12 cellular contexts compared by ENCODE assay signal in genomic region chr22:19169002-19169946, GRCh38. TPM values are rescaled to one million over a fixed set of nuclear protein-coding genes. Genes with fewer than 3 reads are reported as not detected.
A peak's percentile ranks its signal among the peaks of the same experiment; 100 is the strongest.
DNase-seq lines count a peak whose midpoint lies in the region; ATAC-seq and TF ChIP-seq lines count a peak whose summit lies in the region.
"Had no signal": no experiment of that assay in that cellular context is flagged by ENCODE, and none has a peak within 500 bp of the region (broad histone marks: within the 10 kb centered on the region; RNA-seq: fewer than 3 reads in every experiment).

No MANE protein-coding gene starts in this region.

- no peak for TF ChIP-seq CTCF in endodermal cell (conservative IDR thresholded peaks at IDR 0.05)
- TF ChIP-seq CTCF in parathyroid adenoma (IDR thresholded peaks at IDR 0.05) = no peak
- TF ChIP-seq CTCF in GM13976 (IDR thresholded peaks at IDR 0.05; ENCODE audit: borderline replicate concordance, control extremely low read depth, extremely low read depth, insufficient read depth, missing control alignments) = no peak

- in situ Hi-C loops in GM13976 (cut with MboI; ENCODE audit: low sequenced_read_pairs, unreplicated experiment) = no loop called here

- DNase-seq in D341Med (ENCODE audit: low spot score) (peak; percentile 88), NT2/D1 (ENCODE audit: low read depth, low spot score) (no peak), endodermal cell (peak; percentile 84), GM13976 (ENCODE audit: low spot score) (no peak)
- DNase-seq: NCI-H2081 had no signal

- H3K27ac ChIP-seq in endodermal cell (ENCODE audit: low read depth, low read length) (no peak overlapping the region), parathyroid adenoma (no peak overlapping the region)

- ATAC-seq in HG03097 (IDR thresholded peaks at IDR 0.05; ENCODE audit: low FRiP score, unreplicated experiment) (no peak), GM19452 (IDR thresholded peaks at IDR 0.05; ENCODE audit: unreplicated experiment) (no peak), HG02588 (IDR thresholded peaks at IDR 0.05; ENCODE audit: unreplicated experiment) (no peak)
- ATAC-seq: GM12878 had no signal

- peak overlapping the region; percentile 74 for H3K4me2 ChIP-seq in parathyroid adenoma (ENCODE audit: low read length)

- peak overlapping the region; percentile 69 for H2AFZ ChIP-seq in parathyroid adenoma

- H3K4me3 Mint-ChIP-seq in endodermal cell = peak overlapping the region; percentile 84

- H3K9me3 Mint-ChIP-seq in endodermal cell = peaks cover 5% of the 10 kb centered on the region

- WGBS in endodermal cell (ENCODE audit: insufficient coverage in 1 of 2, insufficient read length in 1 of 2), 2 experiments = 9 to 14% methylated on average over 45 to 58 of the region's 58 CpGs

- H3K9me3 ChIP-seq in NT2/D1 (ENCODE audit: insufficient read depth, low read length) (no peaks in the 10 kb centered on the region), endodermal cell (ENCODE audit: control insufficient read depth, low read length) (peaks cover 7% of the 10 kb centered on the region), parathyroid adenoma (ENCODE audit: control insufficient read depth, low read length) (no peaks in the 10 kb centered on the region)

- H3K79me2 ChIP-seq in parathyroid adenoma = no peaks in the 10 kb centered on the region

- H3K4me1 Mint-ChIP-seq in endodermal cell = peaks cover 29% of the 10 kb centered on the region

- H3K27me3 Mint-ChIP-seq in endodermal cell (ENCODE audit: insufficient read depth) = peaks cover 77% of the 10 kb centered on the region

- H3K4me1 ChIP-seq in NT2/D1 (ENCODE audit: insufficient read depth, insufficient read length) (peaks cover 24% of the 10 kb centered on the region), endodermal cell (ENCODE audit: control insufficient read depth, insufficient read depth, low read length) (peaks cover 13% of the 10 kb centered on the region), parathyroid adenoma (peaks cover 5% of the 10 kb centered on the region)

- H3K27me3 ChIP-seq in NT2/D1 (ENCODE audit: insufficient read depth, insufficient read length) (peaks cover 46% of the 10 kb centered on the region), endodermal cell (ENCODE audit: control insufficient read depth, insufficient read depth, low read length, poor library complexity, severe bottlenecking) (peaks cover 68% of the 10 kb centered on the region), parathyroid adenoma (ENCODE audit: control insufficient read depth, insufficient read depth, low read length) (peaks cover 5% of the 10 kb centered on the region)

- no peak overlapping the region for H3K27ac Mint-ChIP-seq in endodermal cell

- H3K36me3 ChIP-seq in NT2/D1 (ENCODE audit: insufficient read depth, insufficient read length, low read length) (peaks cover 23% of the 10 kb centered on the region), endodermal cell (ENCODE audit: control insufficient read depth, insufficient read depth, low read length) (no peaks in the 10 kb centered on the region), parathyroid adenoma (ENCODE audit: control insufficient read depth, insufficient read depth, low read length) (no peaks in the 10 kb centered on the region)

- H3K36me3 Mint-ChIP-seq in endodermal cell (ENCODE audit: low read depth) = no peaks in the 10 kb centered on the region

- H3K4me3 ChIP-seq in NT2/D1 (ENCODE audit: insufficient read length, low read depth) = peak overlapping the region; percentile 6
- H3K4me3 ChIP-seq in endodermal cell (ENCODE audit: low read length) = no peak overlapping the region
- H3K4me3 ChIP-seq in parathyroid adenoma (ENCODE audit: low read depth, low read length) = peak overlapping the region; percentile 33
- H3K4me3 ChIP-seq: GM12878 had no signal

- H3K9ac ChIP-seq in NT2/D1 (ENCODE audit: insufficient read length, low read depth) = peak overlapping the region; percentile 17
- H3K9ac ChIP-seq in endodermal cell (ENCODE audit: extremely low read depth, low read length, poor library complexity, severe bottlenecking) = no peak overlapping the region
- H3K9ac ChIP-seq in parathyroid adenoma = no peak overlapping the region

RNA-seq across cellular contexts. Expression of gene SLC25A1, which starts 9.3 kb away (rescaled TPM):
- total RNA-seq in endodermal cell = 100 to 1,000 TPM; 111 to 119 TPM
- 113 TPM for polyA plus RNA-seq in endodermal cell (2013, experiment 1 of 2)
- polyA plus RNA-seq in endodermal cell (2013, experiment 2 of 2) = 109 TPM

RNA-seq across cellular contexts. Expression of gene GSC2, which starts 19.2 kb away (rescaled TPM):
- total RNA-seq in endodermal cell = not detected
- polyA plus RNA-seq in endodermal cell (2013, experiment 1 of 2) = not detected
- polyA plus RNA-seq in endodermal cell (2013, experiment 2 of 2) = not detected
- total RNA-seq: activated CD8-positive, alpha-beta memory T cell treated with anti-CD3 and anti-CD28 coated beads for 36 hours; glomerular endothelial cell; GM12878 had no signal
- polyA plus RNA-seq: GM12878 had no signal

RNA-seq across cellular contexts. Expression of gene ESS2, which starts 24.8 kb away (rescaled TPM):
- total RNA-seq in endodermal cell = 10 to 100 TPM; 14.5 to 14.8 TPM
- 17.1 TPM for polyA plus RNA-seq in endodermal cell (2013, experiment 1 of 2)
- polyA plus RNA-seq in endodermal cell (2013, experiment 2 of 2) = 15.0 TPM

RNA-seq across cellular contexts. Expression of gene TSSK2, which starts 38.2 kb away (rescaled TPM):
- total RNA-seq in endodermal cell = not detected
- not detected for polyA plus RNA-seq in endodermal cell (2013, experiment 1 of 2)
- not detected for polyA plus RNA-seq in endodermal cell (2013, experiment 2 of 2)
- total RNA-seq: activated CD8-positive, alpha-beta memory T cell treated with anti-CD3 and anti-CD28 coated beads for 36 hours; glomerular endothelial cell had no signal

RNA-seq across cellular contexts. Expression of gene DGCR2, which starts 47.1 kb away (rescaled TPM):
- total RNA-seq in endodermal cell = 10 to 100 TPM; 54.6 to 62.9 TPM
- 47.4 TPM for polyA plus RNA-seq in endodermal cell (2013, experiment 1 of 2)
- polyA plus RNA-seq in endodermal cell (2013, experiment 2 of 2) = 41.6 TPM

Comparison
In these comparisons a context has a peak if more than half of its experiments do, and no peak if none do; other contexts are left out.
1. DNase-seq: peak in D341Med (single experiment) and endodermal cell (single experiment); none in NT2/D1 (single experiment) and GM13976 (single experiment).